ENCODE assay signal across 8 cellular contexts in genomic region chr18:23231340-23232021, GRCh38.
DNase-seq lines count a peak whose midpoint lies in the region; ATAC-seq and TF ChIP-seq lines count a peak whose summit lies in the region.

No MANE protein-coding gene starts in this region.

- peak overlapping the region; percentile 94 for H3K27ac ChIP-seq in ACC112 (ENCODE audit: low read depth, low read length)
- H3K27ac ChIP-seq in breast epithelium, result peak overlapping the region; percentile 82 to 88

- CTCF ChIA-PET in WTC11 (lab: Charles Lee), result interaction anchor here (1.0 kb wide), 1 partner anchor 24 kb away, joined by 3 read pairs; no protein-coding TSS in a partner anchor

- H3K27ac Mint-ChIP-seq in WTC11, result peak overlapping the region; percentile 2; the same call in 1 of the 2 replicates
- H3K27ac Mint-ChIP-seq in memory B cell, result peak overlapping the region; percentile 91
- peak overlapping the region; percentile 90 for H3K27ac Mint-ChIP-seq in stimulated activated effector memory CD8-positive, alpha-beta T cell treated with anti-CD3 and anti-CD28 coated beads, Interleukin-12 subunit alpha, Interleukin-12 subunit beta, amount 100 ng/mL, for 72 hours

- H3K27me3 Mint-ChIP-seq in WTC11 (ENCODE audit: low read depth) (no peaks in the 10 kb centered on the region), memory B cell (peaks cover 8% of the 10 kb centered on the region)

- TF ChIP-seq POLR2A in breast epithelium (IDR thresholded peaks at IDR 0.05), result no peak

- H3K79me2 ChIP-seq in ACC112 (ENCODE audit: control insufficient read depth, insufficient read depth, low read length, unreplicated experiment), result no peaks in the 10 kb centered on the region

- peaks cover 52% of the 10 kb centered on the region for H3K4me1 ChIP-seq in ACC112 (ENCODE audit: control insufficient read depth, insufficient read depth, low read length, unreplicated experiment)
- peaks cover 3 to 5% of the 10 kb centered on the region in 2 donors for H3K4me1 ChIP-seq in breast epithelium

- DNase-seq in WTC11 (ENCODE audit: low spot score), result no peak
- DNase-seq in breast epithelium (ENCODE audit: low spot score in 2 of 2), result peak in 1 of 2 donors; percentile 79
- DNase-seq in memory B cell (ENCODE audit: low spot score in 2 of 2), result peak; percentile 56 to 84
- DNase-seq in stimulated activated effector memory CD8-positive, alpha-beta T cell treated with anti-CD3 and anti-CD28 coated beads, Interleukin-12 subunit alpha, Interleukin-12 subunit beta, amount 100 ng/mL, for 72 hours (ENCODE audit: low spot score in 2 of 2), result peak; percentile 47 to 82
- DNase-seq in NCI-H1048 (lab: John Stamatoyannopoulos, UW), result no peak

- no peaks in the 10 kb centered on the region for H3K9me3 Mint-ChIP-seq in WTC11
- H3K9me3 Mint-ChIP-seq in memory B cell, result no peaks in the 10 kb centered on the region
- H3K9me3 Mint-ChIP-seq in stimulated activated effector memory CD8-positive, alpha-beta T cell treated with anti-CD3 and anti-CD28 coated beads, Interleukin-12 subunit alpha, Interleukin-12 subunit beta, amount 100 ng/mL, for 72 hours, result no peaks in the 10 kb centered on the region

- TF ChIP-seq CTCF in WTC11 (IDR thresholded peaks at IDR 0.05), result no peak
- TF ChIP-seq CTCF in breast epithelium (IDR thresholded peaks at IDR 0.05), result no peak

- H3K9me3 ChIP-seq in breast epithelium, result no peaks in the 10 kb centered on the region

- no peaks in the 10 kb centered on the region for H3K36me3 ChIP-seq in ACC112 (ENCODE audit: insufficient read depth, low read length)
- no peaks in the 10 kb centered on the region for H3K36me3 ChIP-seq in breast epithelium

- POLR2A ChIA-PET in WTC11 (lab: Charles Lee), result no interaction called here

- peaks cover 37% of the 10 kb centered on the region for H3K4me1 Mint-ChIP-seq in WTC11
- H3K4me1 Mint-ChIP-seq in memory B cell, result peaks cover 33% of the 10 kb centered on the region
- peaks cover 44% of the 10 kb centered on the region for H3K4me1 Mint-ChIP-seq in stimulated activated effector memory CD8-positive, alpha-beta T cell treated with anti-CD3 and anti-CD28 coated beads, Interleukin-12 subunit alpha, Interleukin-12 subunit beta, amount 100 ng/mL, for 72 hours

- no peak overlapping the region for H2AFZ ChIP-seq in ACC112 (ENCODE audit: low read length, unreplicated experiment)

- no peaks in the 10 kb centered on the region for H3K27me3 ChIP-seq in ACC112 (ENCODE audit: insufficient read depth, low read length)
- H3K27me3 ChIP-seq in breast epithelium, result no peaks in the 10 kb centered on the region

- ATAC-seq in GM19328 (IDR thresholded peaks at IDR 0.05; ENCODE audit: unreplicated experiment) (peak; percentile 86), HG03469 (IDR thresholded peaks at IDR 0.05; ENCODE audit: unreplicated experiment) (peak; percentile 71), WTC11 (no peak), memory B cell (ENCODE audit: low read depth) (peak; percentile 84)
- peak; percentile 97 for ATAC-seq in stimulated activated effector memory CD8-positive, alpha-beta T cell treated with anti-CD3 and anti-CD28 coated beads, Interleukin-12 subunit alpha, Interleukin-12 subunit beta, amount 100 ng/mL, for 72 hours

- H3K4me3 ChIP-seq in ACC112 (ENCODE audit: low read depth, low read length), result no peak overlapping the region
- H3K4me3 ChIP-seq in breast epithelium, result no peak overlapping the region

- intact Hi-C loops in breast epithelium (cut with DNase I; ENCODE audit: low total_unique reads), result no loop called here

- H3K4me3 Mint-ChIP-seq in WTC11 (no peak overlapping the region), memory B cell (peak overlapping the region; percentile 71)
- H3K4me3 Mint-ChIP-seq in stimulated activated effector memory CD8-positive, alpha-beta T cell treated with anti-CD3 and anti-CD28 coated beads, Interleukin-12 subunit alpha, Interleukin-12 subunit beta, amount 100 ng/mL, for 72 hours, result peak overlapping the region; percentile 61

- H3K36me3 Mint-ChIP-seq in WTC11 (peaks cover 31% of the 10 kb centered on the region), memory B cell (no peaks in the 10 kb centered on the region)
- peaks cover 5% of the 10 kb centered on the region for H3K36me3 Mint-ChIP-seq in stimulated activated effector memory CD8-positive, alpha-beta T cell treated with anti-CD3 and anti-CD28 coated beads, Interleukin-12 subunit alpha, Interleukin-12 subunit beta, amount 100 ng/mL, for 72 hours

TF ChIP-seq in WTC11, 78 proteins besides CTCF, POLR2A, EP300 and RAD21:
- TF ChIP-seq ZNF512 (CRISPR knock-in tag; IDR thresholded peaks at IDR 0.05; ENCODE audit: borderline replicate concordance) (no peak), JUN (CRISPR knock-in tag; IDR thresholded peaks at IDR 0.05) (no peak), ZNF138 (CRISPR knock-in tag; conservative IDR thresholded peaks at IDR 0.05) (no peak), ATF3 (CRISPR knock-in tag; conservative IDR thresholded peaks at IDR 0.05) (no peak)

Comparison
In these comparisons a context has a peak if more than half of its experiments do, and no peak if none do; other contexts are left out.
1. DNase-seq: peak in memory B cell (2 of 2) and stimulated activated effector memory CD8-positive, alpha-beta T cell treated with anti-CD3 and anti-CD28 coated beads, Interleukin-12 subunit alpha, Interleukin-12 subunit beta, amount 100 ng/mL, for 72 hours (2 of 2); none in WTC11 (single experiment) and NCI-H1048 (single experiment).
2. H3K27ac Mint-ChIP-seq: peak in every context shown above with its lines; median percentile 91 in memory B cell; 90 in stimulated activated effector memory CD8-positive, alpha-beta T cell treated with anti-CD3 and anti-CD28 coated beads, Interleukin-12 subunit alpha, Interleukin-12 subunit beta, amount 100 ng/mL, for 72 hours; 2 in WTC11.